33 cellular contexts compared by ENCODE assay signal in genomic region chr5:92268343-92268742, GRCh38.
"Had no signal": no experiment of that assay in that cellular context is flagged by ENCODE, and none has a peak within 500 bp of the region (broad histone marks: within the 10 kb centered on the region; RNA-seq: fewer than 3 reads in every experiment).

No MANE protein-coding gene starts in this region.

- H3K4me1 Mint-ChIP-seq: immature natural killer cell; memory B cell; mesothelial cell of epicardium; naive B cell; nephron; neural progenitor cell; stimulated activated memory B cell treated with anti-CD40 and anti-IgM and Interleukin-4, amounts not matched to agents 10 μg/mL and 1 μg/mL and 100 μg/mL, for 72 hours had no signal

- H3K36me3 Mint-ChIP-seq: immature natural killer cell; memory B cell; mesothelial cell of epicardium; naive B cell; neural progenitor cell; stimulated activated memory B cell treated with anti-CD40 and anti-IgM and Interleukin-4, amounts not matched to agents 10 μg/mL and 1 μg/mL and 100 μg/mL, for 72 hours had no signal

- H3K9ac ChIP-seq: neural progenitor cell had no signal

- H3K36me3 ChIP-seq: esophagus squamous epithelium, heart right ventricle, neural progenitor cell, prostate gland, right atrium auricular region, spleen, tibial artery, upper lobe of left lung, uterus had no signal

- H3K4me3 ChIP-seq: esophagus squamous epithelium, heart right ventricle, lung, mucosa of descending colon, neural progenitor cell, prostate gland, right atrium auricular region, skin epidermis, spleen, testis, tibial artery, upper lobe of left lung, uterus had no signal

- H3K9me3 ChIP-seq: esophagus squamous epithelium, mucosa of descending colon, prostate gland, right atrium auricular region, testis, tibial artery, uterus had no signal

- ATAC-seq: mucosa of descending colon; stimulated activated naive CD8-positive, alpha-beta T cell treated with anti-CD3 and anti-CD28 coated beads, Interleukin-15, Interleukin-2, amounts not matched to agents 100 U/mL and 50 U/mL, for 24 hours had no signal

- FAIRE-seq: colon, endometrium had no signal

- H3K4me3 Mint-ChIP-seq: dendritic cell treated with granulocyte-macrophage colony-stimulating factor and Interleukin-4, amounts not matched to agents 40 ng/mL and 50 ng/mL, for 4 days; immature natural killer cell; memory B cell; mesothelial cell of epicardium; naive B cell; nephron; neural progenitor cell; stimulated activated memory B cell treated with anti-CD40 and anti-IgM and Interleukin-4, amounts not matched to agents 10 μg/mL and 1 μg/mL and 100 μg/mL, for 72 hours had no signal

- H3K9me3 Mint-ChIP-seq: nephron had no signal

- H3K27ac Mint-ChIP-seq: dendritic cell treated with granulocyte-macrophage colony-stimulating factor and Interleukin-4, amounts not matched to agents 40 ng/mL and 50 ng/mL, for 4 days; immature natural killer cell; memory B cell; mesothelial cell of epicardium; naive B cell; nephron; neural progenitor cell; stimulated activated memory B cell treated with anti-CD40 and anti-IgM and Interleukin-4, amounts not matched to agents 10 μg/mL and 1 μg/mL and 100 μg/mL, for 72 hours had no signal

- H3K27me3 ChIP-seq: esophagus squamous epithelium, heart right ventricle, neural progenitor cell, right atrium auricular region, spleen, testis, tibial artery, upper lobe of left lung, uterus had no signal

- H3K27ac ChIP-seq: esophagus squamous epithelium, heart right ventricle, neural progenitor cell, prostate gland, right atrium auricular region, skin epidermis, spleen, testis, tibial artery, upper lobe of left lung, uterus had no signal

- DNase-seq: cerebellar nuclear complex; effector CD8-positive, alpha-beta T cell; erythroblast; esophagus squamous epithelium; foreskin melanocyte; glutamatergic neuron; heart right ventricle; hypothalamus; immature natural killer cell; islet precursor cell; naive B cell; nucleus accumbens; spleen; stimulated activated CD4-positive, alpha-beta T cell treated with anti-CD3 and anti-CD28 coated beads, Interleukin-4, amount 100 ng/mL, for 4 hours; stimulated activated naive CD8-positive, alpha-beta T cell treated with anti-CD3 and anti-CD28 coated beads, Interleukin-15, Interleukin-2, amounts not matched to agents 100 U/mL and 50 U/mL, for 24 hours; substantia nigra; testis; uterus had no signal

- H3K4me1 ChIP-seq: esophagus squamous epithelium, heart right ventricle, neural progenitor cell, prostate gland, right atrium auricular region, spleen, testis, tibial artery, upper lobe of left lung, uterus had no signal

- H3K27me3 Mint-ChIP-seq: dendritic cell treated with granulocyte-macrophage colony-stimulating factor and Interleukin-4, amounts not matched to agents 40 ng/mL and 50 ng/mL, for 4 days; memory B cell; naive B cell; stimulated activated memory B cell treated with anti-CD40 and anti-IgM and Interleukin-4, amounts not matched to agents 10 μg/mL and 1 μg/mL and 100 μg/mL, for 72 hours had no signal
